9 cellular contexts compared by ENCODE assay signal in genomic region chr10:72079356-72079755, GRCh38. TPM values are rescaled to one million over a fixed set of nuclear protein-coding genes. Genes with fewer than 3 reads are reported as not detected.
DNase-seq lines count a peak whose midpoint lies in the region; ATAC-seq and TF ChIP-seq lines count a peak whose summit lies in the region.
"Had no signal": no experiment of that assay in that cellular context is flagged by ENCODE, and none has a peak within 500 bp of the region (broad histone marks: within the 10 kb centered on the region; RNA-seq: fewer than 3 reads in every experiment).

No MANE protein-coding gene starts in this region.

- no peak overlapping the region for H3K27ac Mint-ChIP-seq in WTC11

- intact Hi-C loops in head of caudate nucleus (cut with DNase I): no loop called here

- DNase-seq in NCI-H82 (lab: John Stamatoyannopoulos, UW) (peak; percentile 63), NCI-H82 treated with DMSO at 0.1 percent for 48 hours (lab: John Stamatoyannopoulos, UW; ENCODE audit: unreplicated experiment) (no peak), head of caudate nucleus (peak; percentile 54 to 91 (median 77)), HK-2 (ENCODE audit: unreplicated experiment) (no peak), WTC11 (ENCODE audit: low spot score) (no peak), AG08395 (ENCODE audit: low spot score) (no peak)
- DNase-seq in activated CD8-positive, alpha-beta memory T cell treated with anti-CD3 and anti-CD28 coated beads for 4 hours (ENCODE audit: low read depth in 2 of 2): peak; percentile 61 to 65
- DNase-seq in stimulated activated naive CD4-positive, alpha-beta T cell (lab: John Stamatoyannopoulos, UW): peak; percentile 54 to 80 (median 64)

- ATAC-seq in WTC11: no peak
- ATAC-seq: psoas muscle had no signal

- no peaks in the 10 kb centered on the region for H3K36me3 Mint-ChIP-seq in WTC11

- no peak for TF ChIP-seq CTCF in WTC11 (IDR thresholded peaks at IDR 0.05)

- POLR2A ChIA-PET in WTC11 (lab: Charles Lee): interaction anchor here (0.9 kb wide), 1 partner anchor 194 kb away, joined by 3 read pairs; the partner anchor contains the start of gene DDIT4

- H3K27me3 Mint-ChIP-seq in WTC11 (ENCODE audit: low read depth): no peaks in the 10 kb centered on the region

- no peak overlapping the region for H3K4me3 Mint-ChIP-seq in WTC11

- CTCF ChIA-PET in WTC11 (lab: Charles Lee): interaction anchor here (2.6 to 3.2 kb wide), 2 partner anchors 10 to 31 kb away, joined by 14 to 17 read pairs; no protein-coding TSS in a partner anchor

- H3K9me3 Mint-ChIP-seq in WTC11: no peaks in the 10 kb centered on the region

- H3K4me1 Mint-ChIP-seq in WTC11: peaks cover 5% of the 10 kb centered on the region; the same call in 1 of the 2 replicates

TF ChIP-seq in WTC11, 78 proteins besides CTCF, POLR2A, EP300 and RAD21:
- TF ChIP-seq ZNF317 (CRISPR knock-in tag; IDR thresholded peaks at IDR 0.05; ENCODE audit: borderline replicate concordance, low read depth) (no peak), TEAD1 (CRISPR knock-in tag; IDR thresholded peaks at IDR 0.05) (no peak), FOXP1 (CRISPR knock-in tag; IDR thresholded peaks at IDR 0.05; ENCODE audit: borderline replicate concordance) (no peak), ATF6 (CRISPR knock-in tag; IDR thresholded peaks at IDR 0.05) (no peak), ELF4 (CRISPR knock-in tag; IDR thresholded peaks at IDR 0.05; ENCODE audit: low read depth) (no peak), E2F5 (CRISPR knock-in tag; IDR thresholded peaks at IDR 0.05) (no peak), ARID4B (CRISPR knock-in tag; IDR thresholded peaks at IDR 0.05; ENCODE audit: borderline replicate concordance) (no peak), ZNF425 (CRISPR knock-in tag; conservative IDR thresholded peaks at IDR 0.05) (no peak)
- TF ChIP-seq, protein P1, sequence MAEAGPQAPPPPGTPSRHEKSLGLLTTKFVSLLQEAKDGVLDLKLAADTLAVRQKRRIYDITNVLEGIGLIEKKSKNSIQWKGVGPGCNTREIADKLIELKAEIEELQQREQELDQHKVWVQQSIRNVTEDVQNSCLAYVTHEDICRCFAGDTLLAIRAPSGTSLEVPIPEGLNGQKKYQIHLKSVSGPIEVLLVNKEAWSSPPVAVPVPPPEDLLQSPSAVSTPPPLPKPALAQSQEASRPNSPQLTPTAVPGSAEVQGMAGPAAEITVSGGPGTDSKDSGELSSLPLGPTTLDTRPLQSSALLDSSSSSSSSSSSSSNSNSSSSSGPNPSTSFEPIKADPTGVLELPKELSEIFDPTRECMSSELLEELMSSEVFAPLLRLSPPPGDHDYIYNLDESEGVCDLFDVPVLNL (CRISPR knock-in tag; IDR thresholded peaks at IDR 0.05; ENCODE audit: borderline replicate concordance, low read depth): no peak

RNA-seq across cellular contexts. Expression of gene SPOCK2, which starts 9.0 kb away (rescaled TPM):
- total RNA-seq in WTC11 (2021): 4.0 to 4.7 TPM (median 4.1 TPM) in 3 replicates

Comparison
In these comparisons a context has a peak if more than half of its experiments do, and no peak if none do; other contexts are left out.
1. DNase-seq: peak in NCI-H82 (single experiment), activated CD8-positive, alpha-beta memory T cell treated with anti-CD3 and anti-CD28 coated beads for 4 hours (2 of 2), head of caudate nucleus (42 of 42) and stimulated activated naive CD4-positive, alpha-beta T cell (6 of 6); none in NCI-H82 treated with DMSO at 0.1 percent for 48 hours (single experiment), HK-2 (single experiment), WTC11 (single experiment) and AG08395 (single experiment).